ENCODE assay signal across 8 cellular contexts in genomic region chrX:43882294-43882681, GRCh38. TPM values are rescaled to one million over a fixed set of nuclear protein-coding genes. Genes with fewer than 3 reads are reported as not detected.
DNase-seq lines count a peak whose midpoint lies in the region; ATAC-seq, FAIRE-seq and TF ChIP-seq lines count a peak whose summit lies in the region.

TSS of gene MAOB (minus strand) at chrX:43882450. CDS start at chrX:43882299, 151 bp downstream.

- peak within 1 kb of the TSS; percentile 52 to 69 for H3K9ac ChIP-seq in stomach smooth muscle (ENCODE audit: low read length in 2 of 2)

- H3K36me3 ChIP-seq in bronchial epithelial cell (ENCODE audit: control insufficient read depth, insufficient read depth, low read length): no peaks in the 10 kb centered on the region
- no peaks in the 10 kb centered on the region for H3K36me3 ChIP-seq in right lobe of liver
- no peaks in the 10 kb centered on the region for H3K36me3 ChIP-seq in stomach smooth muscle (ENCODE audit: control insufficient read depth in 2 of 2, insufficient read depth in 2 of 2, low read length in 2 of 2)

- peak; percentile 80 for TF ChIP-seq POLR2A in right lobe of liver (IDR thresholded peaks at IDR 0.05)

- H3K9me3 ChIP-seq in right lobe of liver (no peaks in the 10 kb centered on the region), stomach smooth muscle (ENCODE audit: control insufficient read depth in 2 of 2, low read length in 2 of 2) (no peaks in the 10 kb centered on the region)

- H3K27me3 ChIP-seq in bronchial epithelial cell (ENCODE audit: control insufficient read depth, insufficient read depth, low read length): no peaks in the 10 kb centered on the region
- H3K27me3 ChIP-seq in right lobe of liver: peaks cover 0 to 5% of the 10 kb centered on the region in 2 donors
- peaks cover 0 to 18% of the 10 kb centered on the region in 2 donors for H3K27me3 ChIP-seq in stomach smooth muscle (ENCODE audit: control insufficient read depth in 1 of 2, insufficient read depth in 2 of 2, low read length in 2 of 2)

- ATAC-seq in right lobe of liver: peak; percentile 79 to 91 (median 87)
- ATAC-seq in GM21576 (IDR thresholded peaks at IDR 0.05; ENCODE audit: unreplicated experiment): no peak

- H3K27ac ChIP-seq in right lobe of liver: peak within 1 kb of the TSS; percentile 75 to 91 (median 90)
- peak within 1 kb of the TSS; percentile 62 for H3K27ac ChIP-seq in stomach smooth muscle (ENCODE audit: low read length)

- peak; percentile 0 for DNase-seq in NCI-H510A treated with DMSO at 0.1 percent for 48 hours (lab: John Stamatoyannopoulos, UW)
- DNase-seq in NCI-H510A (lab: John Stamatoyannopoulos, UW): no peak
- DNase-seq in bronchial epithelial cell (ENCODE audit: low read depth): no peak
- peak; percentile 74 to 84 (median 80) for DNase-seq in right lobe of liver
- DNase-seq in NCI-H1092 treated with DMSO at 0.1 percent for 48 hours (lab: John Stamatoyannopoulos, UW): no peak
- DNase-seq in MV-4-11 (lab: John Stamatoyannopoulos, UW): no peak

- H3K4me1 ChIP-seq in right lobe of liver (no peaks in the 10 kb centered on the region), stomach smooth muscle (ENCODE audit: control insufficient read depth, insufficient read depth, low read length) (peaks cover 12% of the 10 kb centered on the region)

- WGBS in right lobe of liver (ENCODE audit: insufficient coverage, low coverage, low lambda C conversion rate, missing lambda C conversion rate): 42% methylated on average over 6 of the region's 36 CpGs

- H3K4me3 ChIP-seq in bronchial epithelial cell (ENCODE audit: low read depth, low read length): peak within 1 kb of the TSS; percentile 22
- H3K4me3 ChIP-seq in right lobe of liver: peak within 1 kb of the TSS; percentile 37 to 61 (median 56)
- peak within 1 kb of the TSS; percentile 53 to 72 for H3K4me3 ChIP-seq in stomach smooth muscle (ENCODE audit: low read length in 2 of 2)

- intact Hi-C loops in right lobe of liver (cut with DNase I): no loop called here

- FAIRE-seq in bronchial epithelial cell (lab: Jason Lieb, UNC): no peak

- no peak for TF ChIP-seq CTCF in bronchial epithelial cell (IDR thresholded peaks at IDR 0.05; ENCODE audit: insufficient read depth, low read length, severe bottlenecking)
- no peak for TF ChIP-seq CTCF in right lobe of liver (IDR thresholded peaks at IDR 0.05)

RNA-seq across cellular contexts. Expression of gene MAOB, which starts in this region (rescaled TPM):
- total RNA-seq in bronchial epithelial cell: under 0.01 and 0.13 TPM in 2 replicates
- 100 to 1,000 TPM in 4 of 6 experiments, 10 to 100 TPM in 2; 70.0 to 253 (median 122) TPM for total RNA-seq in right lobe of liver

Comparison
In these comparisons a context has a peak if more than half of its experiments do, and no peak if none do; other contexts are left out.
1. RNA of gene MAOB (total RNA-seq): 70.0 to 253 TPM in right lobe of liver; under 0.01 to 0.13 TPM in bronchial epithelial cell; every median in the first group is over 10 times any median in the second.
2. DNase-seq: peak in NCI-H510A treated with DMSO at 0.1 percent for 48 hours (single experiment) and right lobe of liver (3 of 3); none in NCI-H510A (single experiment), bronchial epithelial cell (single experiment), NCI-H1092 treated with DMSO at 0.1 percent for 48 hours (single experiment) and MV-4-11 (single experiment).
3. Peak in every context shown above with its lines, with median percentiles within 50 percentile points of each other: H3K4me3 ChIP-seq.